In the genomic region with DNA sequence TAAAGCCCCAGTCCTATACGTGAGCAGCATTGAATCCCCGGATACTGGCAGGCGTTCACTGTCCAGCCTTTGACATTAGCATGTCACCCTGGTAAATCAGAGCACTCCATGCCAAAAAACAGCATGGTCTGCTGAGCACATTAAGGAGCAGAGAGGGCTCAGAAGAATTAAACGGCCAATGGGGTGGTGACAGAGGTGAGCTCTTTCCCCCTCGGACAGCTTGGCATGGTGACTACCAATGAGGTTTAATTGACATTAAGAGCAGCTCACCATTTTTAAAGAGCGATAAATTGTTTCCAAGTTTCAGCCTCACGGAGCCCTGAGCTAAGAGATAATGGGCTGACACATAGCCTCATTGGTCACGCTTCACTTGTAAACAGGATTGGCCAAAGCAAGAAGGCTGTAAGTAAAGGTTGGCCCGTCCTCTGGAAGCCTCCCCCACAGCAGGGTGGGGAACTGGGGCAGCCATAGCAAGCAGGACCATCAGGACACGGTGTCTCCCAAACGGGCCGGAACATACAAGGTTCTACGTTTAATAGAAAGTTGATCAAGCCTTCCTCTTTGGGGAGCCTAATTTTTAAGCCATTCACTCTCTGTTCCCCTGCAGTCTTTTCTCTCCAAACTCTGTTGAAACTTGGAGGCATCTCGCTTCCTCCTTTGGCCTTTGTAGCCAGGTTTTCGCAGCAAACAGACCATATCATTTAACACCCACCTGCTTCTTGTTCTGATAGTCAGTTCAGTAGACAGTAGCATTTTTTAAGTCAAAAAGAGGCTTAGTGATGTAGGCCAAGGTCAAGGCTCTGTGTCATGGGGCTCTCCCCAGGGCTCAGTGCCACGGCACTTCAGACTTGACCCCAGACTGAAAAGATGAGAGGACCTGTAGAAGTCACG, we compare ENCODE assay signal across 1 cellular context.
TF ChIP-seq lines count a peak whose summit lies in the region.

No MANE protein-coding gene starts in this region.

TF ChIP-seq in SK-N-SH, 30 proteins besides CTCF, POLR2A, EP300 and RAD21 (continued from another document):
- TF ChIP-seq TCF12 (IDR thresholded peaks at IDR 0.05) (no peak), RCOR1 (IDR thresholded peaks at IDR 0.05; ENCODE audit: low read length) (no peak), POLR2AphosphoS5 (IDR thresholded peaks at IDR 0.05; ENCODE audit: low read depth, low read length) (no peak), MEF2A (IDR thresholded peaks at IDR 0.05; ENCODE audit: borderline replicate concordance, low read depth) (no peak), ELF1 (IDR thresholded peaks at IDR 0.05) (no peak), TEAD4 (IDR thresholded peaks at IDR 0.05; ENCODE audit: borderline replicate concordance, insufficient read depth) (no peak), NRF1 (IDR thresholded peaks at IDR 0.05; ENCODE audit: low read depth, low read length) (no peak)
- TF ChIP-seq, protein P1, sequence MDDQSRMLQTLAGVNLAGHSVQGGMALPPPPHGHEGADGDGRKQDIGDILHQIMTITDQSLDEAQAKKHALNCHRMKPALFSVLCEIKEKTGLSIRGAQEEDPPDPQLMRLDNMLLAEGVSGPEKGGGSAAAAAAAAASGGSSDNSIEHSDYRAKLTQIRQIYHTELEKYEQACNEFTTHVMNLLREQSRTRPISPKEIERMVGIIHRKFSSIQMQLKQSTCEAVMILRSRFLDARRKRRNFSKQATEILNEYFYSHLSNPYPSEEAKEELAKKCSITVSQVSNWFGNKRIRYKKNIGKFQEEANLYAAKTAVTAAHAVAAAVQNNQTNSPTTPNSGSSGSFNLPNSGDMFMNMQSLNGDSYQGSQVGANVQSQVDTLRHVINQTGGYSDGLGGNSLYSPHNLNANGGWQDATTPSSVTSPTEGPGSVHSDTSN (IDR thresholded peaks at IDR 0.05), result no peak
- TF ChIP-seq, protein P2, sequence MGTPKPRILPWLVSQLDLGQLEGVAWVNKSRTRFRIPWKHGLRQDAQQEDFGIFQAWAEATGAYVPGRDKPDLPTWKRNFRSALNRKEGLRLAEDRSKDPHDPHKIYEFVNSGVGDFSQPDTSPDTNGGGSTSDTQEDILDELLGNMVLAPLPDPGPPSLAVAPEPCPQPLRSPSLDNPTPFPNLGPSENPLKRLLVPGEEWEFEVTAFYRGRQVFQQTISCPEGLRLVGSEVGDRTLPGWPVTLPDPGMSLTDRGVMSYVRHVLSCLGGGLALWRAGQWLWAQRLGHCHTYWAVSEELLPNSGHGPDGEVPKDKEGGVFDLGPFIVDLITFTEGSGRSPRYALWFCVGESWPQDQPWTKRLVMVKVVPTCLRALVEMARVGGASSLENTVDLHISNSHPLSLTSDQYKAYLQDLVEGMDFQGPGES (IDR thresholded peaks at IDR 0.05; ENCODE audit: low read depth, low read length), result no peak
